8 cellular contexts compared by ENCODE assay signal in the genomic region with DNA sequence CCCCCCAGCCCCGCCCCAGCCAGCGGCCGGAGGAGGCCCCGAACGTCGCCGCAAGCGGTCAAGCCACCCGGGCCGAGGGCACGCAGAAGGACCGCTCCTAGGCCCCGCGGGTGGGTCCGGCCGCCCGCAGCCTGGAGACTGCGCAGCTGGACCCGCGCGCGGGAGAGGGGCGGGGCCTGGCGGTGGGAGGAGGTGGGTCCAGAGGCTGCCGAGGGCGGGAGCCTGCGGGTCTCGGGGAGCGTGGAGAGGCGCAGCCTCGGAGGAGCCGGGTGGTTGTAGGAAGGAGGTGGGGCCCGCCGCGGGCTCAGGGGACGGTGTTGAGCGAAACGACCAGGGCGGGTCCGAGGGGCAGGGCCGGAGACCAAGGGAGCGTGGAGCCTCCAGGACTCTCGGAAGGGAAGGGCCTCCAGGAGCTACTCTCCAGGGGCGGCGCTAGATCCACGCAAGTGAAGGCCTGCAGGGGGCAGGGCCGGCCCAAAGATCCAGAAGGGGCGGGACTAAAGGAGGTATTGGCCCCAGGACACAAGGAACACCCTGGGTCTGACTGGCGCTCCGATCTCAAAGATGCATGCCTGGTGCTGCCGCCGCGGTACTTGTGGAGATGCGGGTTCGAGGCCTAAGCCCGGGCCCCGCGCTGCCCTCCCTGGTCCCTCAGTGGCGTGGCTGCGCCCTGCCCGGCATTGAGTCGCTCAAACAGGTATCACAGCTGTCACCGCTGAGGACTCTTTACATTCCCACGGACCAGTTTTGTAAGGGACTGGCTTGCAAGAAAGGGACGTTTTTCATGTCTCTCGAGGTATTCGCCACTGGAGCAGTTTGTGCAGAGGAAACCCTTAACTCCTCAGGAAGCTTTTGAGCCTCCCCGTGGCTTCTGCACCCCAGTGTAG. TPM values are rescaled to one million over a fixed set of nuclear protein-coding genes. Genes with fewer than 3 reads are reported as not detected.
A peak's percentile ranks its signal among the peaks of the same experiment; 100 is the strongest.
DNase-seq lines count a peak whose midpoint lies in the region; ATAC-seq and TF ChIP-seq lines count a peak whose summit lies in the region.

No MANE protein-coding gene starts in this region.

- no peaks in the 10 kb centered on the region for H3K9me3 ChIP-seq in Peyer's patch
- no peaks in the 10 kb centered on the region for H3K9me3 ChIP-seq in neural cell (ENCODE audit: low read length)
- H3K9me3 ChIP-seq in stomach smooth muscle (ENCODE audit: control insufficient read depth in 2 of 2, low read length in 2 of 2): no peaks in the 10 kb centered on the region

- H3K4me2 ChIP-seq in KMS-11 (peak overlapping the region; percentile 61), neural cell (ENCODE audit: low read length) (no peak overlapping the region)

- H3K27me3 Mint-ChIP-seq in activated T-helper 17 cell treated with anti-CD3 and anti-CD28 coated beads, Interleukin-2, amount 50 U/mL, for 72 hours: no peaks in the 10 kb centered on the region

- no peak overlapping the region for H3K4me3 ChIP-seq in KMS-11 (IDR thresholded peaks at IDR 0.05; ENCODE audit: insufficient read depth, low read depth, low read length)
- peak overlapping the region; percentile 59 to 82 (median 66) for H3K4me3 ChIP-seq in Peyer's patch
- H3K4me3 ChIP-seq in fibroblast of villous mesenchyme (ENCODE audit: low read depth, low read length): peak overlapping the region; percentile 60
- peak overlapping the region; percentile 63 for H3K4me3 ChIP-seq in neural cell (ENCODE audit: low read length)
- peak overlapping the region; percentile 40 to 69 for H3K4me3 ChIP-seq in stomach smooth muscle (ENCODE audit: low read length in 2 of 2)

- peak overlapping the region; percentile 93 for H3K4me3 Mint-ChIP-seq in activated T-helper 17 cell treated with anti-CD3 and anti-CD28 coated beads, Interleukin-2, amount 50 U/mL, for 72 hours

- H3K27me3 ChIP-seq in KMS-11 (ENCODE audit: insufficient read depth, low read depth) (no peaks in the 10 kb centered on the region), Peyer's patch (no peaks in the 10 kb centered on the region), neural cell (ENCODE audit: insufficient read depth, low read depth, low read length) (no peaks in the 10 kb centered on the region), stomach smooth muscle (ENCODE audit: control insufficient read depth in 1 of 2, insufficient read depth in 2 of 2, low read length in 2 of 2) (peaks cover 0 to 5% of the 10 kb centered on the region in 2 donors)

- H3K9ac ChIP-seq in KMS-11: no peak overlapping the region
- H3K9ac ChIP-seq in neural cell (ENCODE audit: low read length): peak overlapping the region; percentile 55
- peak overlapping the region in 1 of 2 donors; percentile 61 for H3K9ac ChIP-seq in stomach smooth muscle (ENCODE audit: low read length in 2 of 2)

- H2AFZ ChIP-seq in KMS-11 (ENCODE audit: low read depth) (peak overlapping the region; percentile 54), neural cell (ENCODE audit: low read depth, low read length) (no peak overlapping the region)

- TF ChIP-seq EP300 in neural cell (conservative IDR thresholded peaks at IDR 0.05; ENCODE audit: poor library complexity, severe bottlenecking): no peak

- H3K79me2 ChIP-seq in KMS-11 (ENCODE audit: insufficient read depth, low read depth): peaks cover 8% of the 10 kb centered on the region; the same call in 1 of the 2 replicates
- H3K79me2 ChIP-seq in neural cell (replicated peaks; ENCODE audit: insufficient read depth, low read length): peaks cover 10% of the 10 kb centered on the region

- H3K36me3 ChIP-seq in KMS-11 (ENCODE audit: insufficient read depth) (no peaks in the 10 kb centered on the region), Peyer's patch (peaks cover 0 to 14% (median 0%) of the 10 kb centered on the region in 3 donors), neural cell (ENCODE audit: insufficient read depth, low read length) (no peaks in the 10 kb centered on the region), stomach smooth muscle (ENCODE audit: control insufficient read depth in 2 of 2, insufficient read depth in 2 of 2, low read length in 2 of 2) (peaks cover 0 to 5% of the 10 kb centered on the region in 2 donors)

- H3F3A ChIP-seq in neural cell (ENCODE audit: insufficient read depth, low read length, poor library complexity, severe bottlenecking): no peaks in the 10 kb centered on the region

- H3K4me1 Mint-ChIP-seq in activated T-helper 17 cell treated with anti-CD3 and anti-CD28 coated beads, Interleukin-2, amount 50 U/mL, for 72 hours: peaks cover 6% of the 10 kb centered on the region

- H4K20me1 ChIP-seq in KMS-11 (ENCODE audit: insufficient read depth) (no peaks in the 10 kb centered on the region), neural cell (ENCODE audit: insufficient read depth) (no peaks in the 10 kb centered on the region)

- no peak overlapping the region for H3K27ac Mint-ChIP-seq in activated T-helper 17 cell treated with anti-CD3 and anti-CD28 coated beads, Interleukin-2, amount 50 U/mL, for 72 hours

- H3K36me3 Mint-ChIP-seq in activated T-helper 17 cell treated with anti-CD3 and anti-CD28 coated beads, Interleukin-2, amount 50 U/mL, for 72 hours (ENCODE audit: low read depth): peaks cover 12% of the 10 kb centered on the region

- TF ChIP-seq POLR2A in Peyer's patch (IDR thresholded peaks at IDR 0.05): peak in 1 of 2 donors; percentile 15

- no peak overlapping the region for H3K27ac ChIP-seq in KMS-11
- H3K27ac ChIP-seq in Peyer's patch: peak overlapping the region; percentile 76 to 85 (median 80)
- H3K27ac ChIP-seq in neural cell (ENCODE audit: low read length): no peak overlapping the region
- no peak overlapping the region for H3K27ac ChIP-seq in stomach smooth muscle (ENCODE audit: low read length)

- H3K9me2 ChIP-seq in neural cell (ENCODE audit: insufficient read depth, low read length): no peaks in the 10 kb centered on the region

- TF ChIP-seq CTCF in KMS-11 (conservative IDR thresholded peaks at IDR 0.05; ENCODE audit: low read depth, low read length) (0 out of 2 replicates have a peak, but pooled peaks have one; percentile 14), Peyer's patch (IDR thresholded peaks at IDR 0.05) (peak in 5 of 6 experiments; percentile 29 to 72 (median 59)), fibroblast of villous mesenchyme (IDR thresholded peaks at IDR 0.05; ENCODE audit: insufficient read depth, low read depth, low read length) (peak; percentile 55), neural cell (IDR thresholded peaks at IDR 0.05; ENCODE audit: poor library complexity, severe bottlenecking) (peak; percentile 59)

- peak; percentile 89 for ATAC-seq in GM21619 (IDR thresholded peaks at IDR 0.05; ENCODE audit: unreplicated experiment)
- ATAC-seq in activated T-helper 17 cell treated with anti-CD3 and anti-CD28 coated beads, Interleukin-2, amount 50 U/mL, for 72 hours (replicated peaks): peak; percentile 92

- no peak for TF ChIP-seq RAD21 in neural cell (conservative IDR thresholded peaks at IDR 0.05)

- peak; percentile 57 for DNase-seq in DMS153 treated with DMSO at 0.1 percent for 48 hours (lab: John Stamatoyannopoulos, UW; ENCODE audit: unreplicated experiment)
- peak; percentile 77 to 93 (median 88) for DNase-seq in Peyer's patch
- DNase-seq in fibroblast of villous mesenchyme (ENCODE audit: low read depth): peak; percentile 89

- H3K4me1 ChIP-seq in KMS-11 (ENCODE audit: low read depth, poor library complexity, severe bottlenecking) (peaks cover 10% of the 10 kb centered on the region), Peyer's patch (peaks cover 0 to 6% (median 0%) of the 10 kb centered on the region in 4 donors), stomach smooth muscle (ENCODE audit: control insufficient read depth, insufficient read depth, low read length) (peaks cover 12% of the 10 kb centered on the region)

- H3K9me3 Mint-ChIP-seq in activated T-helper 17 cell treated with anti-CD3 and anti-CD28 coated beads, Interleukin-2, amount 50 U/mL, for 72 hours: no peaks in the 10 kb centered on the region

TF ChIP-seq in neural cell, 6 proteins besides CTCF, POLR2A, EP300 and RAD21:
- peak; percentile 18 for TF ChIP-seq SMC3 (conservative IDR thresholded peaks at IDR 0.05; ENCODE audit: poor library complexity)
- TF ChIP-seq EZH2 (IDR thresholded peaks at IDR 0.05; ENCODE audit: borderline replicate concordance, insufficient read depth, low read length, poor library complexity, severe bottlenecking): no peak
- TF ChIP-seq MXI1 (conservative IDR thresholded peaks at IDR 0.05; ENCODE audit: poor library complexity, severe bottlenecking): peak; percentile 38

RNA-seq across cellular contexts. Expression of gene TIMM17B, which starts 5.9 kb away (rescaled TPM):
- total RNA-seq in Peyer's patch (10 to 100 TPM; 33.8 to 67.9 (median 54.5) TPM), fibroblast of villous mesenchyme (39.3 and 47.7 TPM in 2 replicates)
- total RNA-seq in activated T-helper 17 cell treated with anti-CD3 and anti-CD28 coated beads, Interleukin-2, amount 50 U/mL, for 72 hours: 10 to 100 TPM; 54.4 to 66.3 TPM
- polyA plus RNA-seq in neural cell: 131 and 156 TPM in 2 replicates
- polyA minus RNA-seq in neural cell: 57.2 and 67.0 TPM in 2 replicates

RNA-seq across cellular contexts. Expression of gene PQBP1, which starts 6.1 kb away (rescaled TPM):
- 10 to 100 TPM; 63.3 to 86.6 (median 70.1) TPM for total RNA-seq in Peyer's patch
- 10 to 100 TPM; 62.6 to 95.7 TPM for total RNA-seq in activated T-helper 17 cell treated with anti-CD3 and anti-CD28 coated beads, Interleukin-2, amount 50 U/mL, for 72 hours
- 27.2 and 38.3 TPM in 2 replicates for total RNA-seq in fibroblast of villous mesenchyme
- polyA plus RNA-seq in neural cell: 70.8 and 78.5 TPM in 2 replicates
- polyA minus RNA-seq in neural cell: 30.2 and 36.0 TPM in 2 replicates

RNA-seq across cellular contexts. Expression of gene SLC35A2, which starts 19.8 kb away (rescaled TPM):
- 10 to 100 TPM; 14.0 to 43.3 (median 21.5) TPM for total RNA-seq in Peyer's patch
- total RNA-seq in activated T-helper 17 cell treated with anti-CD3 and anti-CD28 coated beads, Interleukin-2, amount 50 U/mL, for 72 hours: 10 to 100 TPM; 24.6 to 32.8 TPM
- 17.1 and 25.5 TPM in 2 replicates for total RNA-seq in fibroblast of villous mesenchyme
- 20.7 and 25.3 TPM in 2 replicates for polyA plus RNA-seq in neural cell
- 14.5 and 15.8 TPM in 2 replicates for polyA minus RNA-seq in neural cell

RNA-seq across cellular contexts. Expression of gene PIM2, which starts 27.2 kb away (rescaled TPM):
- total RNA-seq in Peyer's patch (10 to 100 TPM; 17.3 to 24.8 (median 19.1) TPM), fibroblast of villous mesenchyme (4.5 and 12.5 TPM in 2 replicates)
- total RNA-seq in activated T-helper 17 cell treated with anti-CD3 and anti-CD28 coated beads, Interleukin-2, amount 50 U/mL, for 72 hours: 100 to 1,000 TPM; 350 to 648 TPM
- 8.9 and 11.1 TPM in 2 replicates for polyA plus RNA-seq in neural cell
- 6.4 and 11.7 TPM in 2 replicates for polyA minus RNA-seq in neural cell

RNA-seq across cellular contexts. Expression of gene PCSK1N, which starts 56.2 kb away (rescaled TPM):
- total RNA-seq in Peyer's patch (10 to 100 TPM in 3 of 4 donors, not detected in 1; 19.0 to 49.2 (median 33.5) TPM), fibroblast of villous mesenchyme (0.32 TPM in 1 of 2 replicates, not detected in the other)
- 1 to 10 TPM; 3.7 to 4.7 TPM for total RNA-seq in activated T-helper 17 cell treated with anti-CD3 and anti-CD28 coated beads, Interleukin-2, amount 50 U/mL, for 72 hours
- 232 and 243 TPM in 2 replicates for polyA plus RNA-seq in neural cell
- 145 and 156 TPM in 2 replicates for polyA minus RNA-seq in neural cell

Comparison
In these comparisons a context has a peak if more than half of its experiments do, and no peak if none do; other contexts are left out.
1. H3K27ac ChIP-seq: peak in Peyer's patch (4 of 4); none in KMS-11 (single experiment), neural cell (single experiment) and stomach smooth muscle (single experiment).
2. Peak in every context shown above with its lines, with median percentiles within 50 percentile points of each other: DNase-seq and CTCF ChIP-seq.